1 cellular context compared by ENCODE assay signal in genomic region chr4:54091637-54092404, GRCh38.
TF ChIP-seq lines count a peak whose summit lies in the region.

No MANE protein-coding gene starts in this region.

TF ChIP-seq in HepG2, 621 proteins besides CTCF, POLR2A, EP300 and RAD21 (continued from another document and continues in another):
- TF ChIP-seq ZNF280D (CRISPR knock-in tag; IDR thresholded peaks at IDR 0.05): 0 out of 2 replicates have a peak, but pooled peaks have one; percentile 52
- TF ChIP-seq ZSCAN31 (CRISPR knock-in tag; IDR thresholded peaks at IDR 0.05; ENCODE audit: low read depth): peak; percentile 24
- no peak for TF ChIP-seq NR1H2 (CRISPR knock-in tag; IDR thresholded peaks at IDR 0.05; ENCODE audit: borderline replicate concordance, low read depth)
- TF ChIP-seq GTF2F1 (IDR thresholded peaks at IDR 0.05; ENCODE audit: low read length): no peak
- peak; percentile 55; the same call in 1 of the 2 replicates for TF ChIP-seq MEF2D (CRISPR knock-in tag; IDR thresholded peaks at IDR 0.05)
- peak; percentile 21; the same call in 1 of the 2 replicates for TF ChIP-seq POGZ (CRISPR knock-in tag; IDR thresholded peaks at IDR 0.05)
- TF ChIP-seq ZNF781 (CRISPR knock-in tag; IDR thresholded peaks at IDR 0.05; ENCODE audit: borderline replicate concordance, not compliant biosample characterization): peak; percentile 50
- TF ChIP-seq ZNF569 (CRISPR knock-in tag; IDR thresholded peaks at IDR 0.05; ENCODE audit: borderline replicate concordance): no peak
- TF ChIP-seq ZNF431 (CRISPR knock-in tag; IDR thresholded peaks at IDR 0.05; ENCODE audit: borderline replicate concordance, low read depth): no peak
- TF ChIP-seq, protein P1, sequence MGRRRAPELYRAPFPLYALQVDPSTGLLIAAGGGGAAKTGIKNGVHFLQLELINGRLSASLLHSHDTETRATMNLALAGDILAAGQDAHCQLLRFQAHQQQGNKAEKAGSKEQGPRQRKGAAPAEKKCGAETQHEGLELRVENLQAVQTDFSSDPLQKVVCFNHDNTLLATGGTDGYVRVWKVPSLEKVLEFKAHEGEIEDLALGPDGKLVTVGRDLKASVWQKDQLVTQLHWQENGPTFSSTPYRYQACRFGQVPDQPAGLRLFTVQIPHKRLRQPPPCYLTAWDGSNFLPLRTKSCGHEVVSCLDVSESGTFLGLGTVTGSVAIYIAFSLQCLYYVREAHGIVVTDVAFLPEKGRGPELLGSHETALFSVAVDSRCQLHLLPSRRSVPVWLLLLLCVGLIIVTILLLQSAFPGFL (CRISPR knock-in tag; IDR thresholded peaks at IDR 0.05): no peak
- TF ChIP-seq HES4 (CRISPR knock-in tag; IDR thresholded peaks at IDR 0.05; ENCODE audit: borderline replicate concordance): peak; percentile 46; the same call in 1 of the 2 replicates
- TF ChIP-seq POLR2G (IDR thresholded peaks at IDR 0.05; ENCODE audit: low read depth, low read length): peak; percentile 67; the same call in 1 of the 2 replicates
- no peak for TF ChIP-seq ADNP (CRISPR knock-in tag; IDR thresholded peaks at IDR 0.05)
- TF ChIP-seq, protein P2, sequence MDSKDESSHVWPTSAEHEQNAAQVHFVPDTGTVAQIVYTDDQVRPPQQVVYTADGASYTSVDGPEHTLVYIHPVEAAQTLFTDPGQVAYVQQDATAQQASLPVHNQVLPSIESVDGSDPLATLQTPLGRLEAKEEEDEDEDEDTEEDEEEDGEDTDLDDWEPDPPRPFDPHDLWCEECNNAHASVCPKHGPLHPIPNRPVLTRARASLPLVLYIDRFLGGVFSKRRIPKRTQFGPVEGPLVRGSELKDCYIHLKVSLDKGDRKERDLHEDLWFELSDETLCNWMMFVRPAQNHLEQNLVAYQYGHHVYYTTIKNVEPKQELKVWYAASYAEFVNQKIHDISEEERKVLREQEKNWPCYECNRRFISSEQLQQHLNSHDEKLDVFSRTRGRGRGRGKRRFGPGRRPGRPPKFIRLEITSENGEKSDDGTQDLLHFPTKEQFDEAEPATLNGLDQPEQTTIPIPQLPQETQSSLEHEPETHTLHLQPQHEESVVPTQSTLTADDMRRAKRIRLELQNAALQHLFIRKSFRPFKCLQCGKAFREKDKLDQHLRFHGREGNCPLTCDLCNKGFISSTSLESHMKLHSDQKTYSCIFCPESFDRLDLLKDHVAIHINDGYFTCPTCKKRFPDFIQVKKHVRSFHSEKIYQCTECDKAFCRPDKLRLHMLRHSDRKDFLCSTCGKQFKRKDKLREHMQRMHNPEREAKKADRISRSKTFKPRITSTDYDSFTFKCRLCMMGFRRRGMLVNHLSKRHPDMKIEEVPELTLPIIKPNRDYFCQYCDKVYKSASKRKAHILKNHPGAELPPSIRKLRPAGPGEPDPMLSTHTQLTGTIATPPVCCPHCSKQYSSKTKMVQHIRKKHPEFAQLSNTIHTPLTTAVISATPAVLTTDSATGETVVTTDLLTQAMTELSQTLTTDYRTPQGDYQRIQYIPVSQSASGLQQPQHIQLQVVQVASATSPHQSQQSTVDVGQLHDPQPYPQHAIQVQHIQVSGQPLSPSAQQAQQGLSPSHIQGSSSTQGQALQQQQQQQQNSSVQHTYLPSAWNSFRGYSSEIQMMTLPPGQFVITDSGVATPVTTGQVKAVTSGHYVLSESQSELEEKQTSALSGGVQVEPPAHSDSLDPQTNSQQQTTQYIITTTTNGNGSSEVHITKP (CRISPR knock-in tag; IDR thresholded peaks at IDR 0.05; ENCODE audit: low read depth): 0 out of 2 replicates have a peak, but pooled peaks have one; percentile 25
- no peak for TF ChIP-seq MAFF (IDR thresholded peaks at IDR 0.05; ENCODE audit: low read depth, low read length)
- 0 out of 2 replicates have a peak, but pooled peaks have one; percentile 26 for TF ChIP-seq SNAI1 (CRISPR knock-in tag; IDR thresholded peaks at IDR 0.05; ENCODE audit: borderline replicate concordance)
- no peak for TF ChIP-seq ZMYM2 (CRISPR knock-in tag; IDR thresholded peaks at IDR 0.05)
- 0 out of 2 replicates have a peak, but pooled peaks have one; percentile 69 for TF ChIP-seq ARHGAP35 (CRISPR knock-in tag; IDR thresholded peaks at IDR 0.05; ENCODE audit: borderline replicate concordance)
- no peak for TF ChIP-seq ZNF766 (CRISPR knock-in tag; IDR thresholded peaks at IDR 0.05; ENCODE audit: borderline replicate concordance)
- TF ChIP-seq, protein P3, sequence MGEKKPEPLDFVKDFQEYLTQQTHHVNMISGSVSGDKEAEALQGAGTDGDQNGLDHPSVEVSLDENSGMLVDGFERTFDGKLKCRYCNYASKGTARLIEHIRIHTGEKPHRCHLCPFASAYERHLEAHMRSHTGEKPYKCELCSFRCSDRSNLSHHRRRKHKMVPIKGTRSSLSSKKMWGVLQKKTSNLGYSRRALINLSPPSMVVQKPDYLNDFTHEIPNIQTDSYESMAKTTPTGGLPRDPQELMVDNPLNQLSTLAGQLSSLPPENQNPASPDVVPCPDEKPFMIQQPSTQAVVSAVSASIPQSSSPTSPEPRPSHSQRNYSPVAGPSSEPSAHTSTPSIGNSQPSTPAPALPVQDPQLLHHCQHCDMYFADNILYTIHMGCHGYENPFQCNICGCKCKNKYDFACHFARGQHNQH (CRISPR knock-in tag; IDR thresholded peaks at IDR 0.05): no peak
- peak; percentile 32 for TF ChIP-seq RBM39 (IDR thresholded peaks at IDR 0.05; ENCODE audit: low read depth, low read length, poor library complexity, severe bottlenecking)
- peak; percentile 45; the same call in 1 of the 2 replicates for TF ChIP-seq GATAD1 (CRISPR knock-in tag; IDR thresholded peaks at IDR 0.05)
- TF ChIP-seq ZMYM3 (CRISPR knock-in tag; IDR thresholded peaks at IDR 0.05): no peak
- peak; percentile 69; the same call in 1 of the 2 replicates for TF ChIP-seq THAP9 (CRISPR knock-in tag; IDR thresholded peaks at IDR 0.05; ENCODE audit: borderline replicate concordance)
- TF ChIP-seq PLRG1 (conservative IDR thresholded peaks at IDR 0.05): no peak
- no peak for TF ChIP-seq NCOA2 (CRISPR knock-in tag; IDR thresholded peaks at IDR 0.05)
- peak; percentile 66; the same call in 1 of the 2 replicates for TF ChIP-seq ZNF672 (CRISPR knock-in tag; IDR thresholded peaks at IDR 0.05)
- TF ChIP-seq SRSF9 (IDR thresholded peaks at IDR 0.05; ENCODE audit: borderline replicate concordance, insufficient read depth, low read depth, low read length, poor library complexity, severe bottlenecking): no peak
- TF ChIP-seq TAF15 (IDR thresholded peaks at IDR 0.05; ENCODE audit: low read depth, low read length, poor library complexity, severe bottlenecking): no peak
- 0 out of 2 replicates have a peak, but pooled peaks have one; percentile 54 for TF ChIP-seq PHF8 (CRISPR knock-in tag; IDR thresholded peaks at IDR 0.05)
- TF ChIP-seq GTF3A (CRISPR knock-in tag; conservative IDR thresholded peaks at IDR 0.05): no peak
- peak; percentile 12; the same call in 1 of the 2 replicates for TF ChIP-seq ETV5 (CRISPR knock-in tag; IDR thresholded peaks at IDR 0.05; ENCODE audit: borderline replicate concordance)
- no peak for TF ChIP-seq RFX3 (CRISPR knock-in tag; IDR thresholded peaks at IDR 0.05)
- no peak for TF ChIP-seq ZNF264 (CRISPR knock-in tag; IDR thresholded peaks at IDR 0.05)
- TF ChIP-seq FOXA1 (IDR thresholded peaks at IDR 0.05): no peak
- peak; percentile 30; the same call in 1 of the 2 replicates for TF ChIP-seq FOXA1 (CRISPR knock-in tag; IDR thresholded peaks at IDR 0.05)
- TF ChIP-seq ZNF570 (CRISPR knock-in tag; IDR thresholded peaks at IDR 0.05; ENCODE audit: borderline replicate concordance): no peak
- 0 out of 2 replicates have a peak, but pooled peaks have one; percentile 14 for TF ChIP-seq THAP11 (CRISPR knock-in tag; IDR thresholded peaks at IDR 0.05)
- peak; percentile 54 for TF ChIP-seq ZNF292 (CRISPR knock-in tag; IDR thresholded peaks at IDR 0.05; ENCODE audit: borderline replicate concordance, low read depth)
- no peak for TF ChIP-seq REXO4 (CRISPR knock-in tag; IDR thresholded peaks at IDR 0.05; ENCODE audit: borderline replicate concordance)
- TF ChIP-seq, protein P4, sequence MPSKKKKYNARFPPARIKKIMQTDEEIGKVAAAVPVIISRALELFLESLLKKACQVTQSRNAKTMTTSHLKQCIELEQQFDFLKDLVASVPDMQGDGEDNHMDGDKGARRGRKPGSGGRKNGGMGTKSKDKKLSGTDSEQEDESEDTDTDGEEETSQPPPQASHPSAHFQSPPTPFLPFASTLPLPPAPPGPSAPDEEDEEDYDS (CRISPR knock-in tag; IDR thresholded peaks at IDR 0.05): peak; percentile 57; the same call in 1 of the 2 replicates
- TF ChIP-seq, protein P5, sequence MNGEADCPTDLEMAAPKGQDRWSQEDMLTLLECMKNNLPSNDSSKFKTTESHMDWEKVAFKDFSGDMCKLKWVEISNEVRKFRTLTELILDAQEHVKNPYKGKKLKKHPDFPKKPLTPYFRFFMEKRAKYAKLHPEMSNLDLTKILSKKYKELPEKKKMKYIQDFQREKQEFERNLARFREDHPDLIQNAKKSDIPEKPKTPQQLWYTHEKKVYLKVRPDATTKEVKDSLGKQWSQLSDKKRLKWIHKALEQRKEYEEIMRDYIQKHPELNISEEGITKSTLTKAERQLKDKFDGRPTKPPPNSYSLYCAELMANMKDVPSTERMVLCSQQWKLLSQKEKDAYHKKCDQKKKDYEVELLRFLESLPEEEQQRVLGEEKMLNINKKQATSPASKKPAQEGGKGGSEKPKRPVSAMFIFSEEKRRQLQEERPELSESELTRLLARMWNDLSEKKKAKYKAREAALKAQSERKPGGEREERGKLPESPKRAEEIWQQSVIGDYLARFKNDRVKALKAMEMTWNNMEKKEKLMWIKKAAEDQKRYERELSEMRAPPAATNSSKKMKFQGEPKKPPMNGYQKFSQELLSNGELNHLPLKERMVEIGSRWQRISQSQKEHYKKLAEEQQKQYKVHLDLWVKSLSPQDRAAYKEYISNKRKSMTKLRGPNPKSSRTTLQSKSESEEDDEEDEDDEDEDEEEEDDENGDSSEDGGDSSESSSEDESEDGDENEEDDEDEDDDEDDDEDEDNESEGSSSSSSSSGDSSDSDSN (CRISPR knock-in tag; IDR thresholded peaks at IDR 0.05): peak; percentile 18; the same call in 1 of the 2 replicates
- TF ChIP-seq HNF4A (CRISPR knock-in tag; IDR thresholded peaks at IDR 0.05): peak; percentile 65
- TF ChIP-seq, protein P6, sequence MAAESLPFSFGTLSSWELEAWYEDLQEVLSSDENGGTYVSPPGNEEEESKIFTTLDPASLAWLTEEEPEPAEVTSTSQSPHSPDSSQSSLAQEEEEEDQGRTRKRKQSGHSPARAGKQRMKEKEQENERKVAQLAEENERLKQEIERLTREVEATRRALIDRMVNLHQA (CRISPR knock-in tag; IDR thresholded peaks at IDR 0.05): no peak
- peak; percentile 46; the same call in 1 of the 2 replicates for TF ChIP-seq KDM2A (CRISPR knock-in tag; IDR thresholded peaks at IDR 0.05; ENCODE audit: borderline replicate concordance, low read depth)
- TF ChIP-seq ZNF501 (CRISPR knock-in tag; IDR thresholded peaks at IDR 0.05): peak; percentile 67; the same call in 1 of the 2 replicates
- TF ChIP-seq ZNF451 (CRISPR knock-in tag; IDR thresholded peaks at IDR 0.05): 0 out of 2 replicates have a peak, but pooled peaks have one; percentile 29
- peak; percentile 43; the same call in 1 of the 2 replicates for TF ChIP-seq ZNF709 (CRISPR knock-in tag; IDR thresholded peaks at IDR 0.05)
- TF ChIP-seq TFE3 (CRISPR knock-in tag; IDR thresholded peaks at IDR 0.05): peak; percentile 24; the same call in 1 of the 2 replicates
